In the genomic region with DNA sequence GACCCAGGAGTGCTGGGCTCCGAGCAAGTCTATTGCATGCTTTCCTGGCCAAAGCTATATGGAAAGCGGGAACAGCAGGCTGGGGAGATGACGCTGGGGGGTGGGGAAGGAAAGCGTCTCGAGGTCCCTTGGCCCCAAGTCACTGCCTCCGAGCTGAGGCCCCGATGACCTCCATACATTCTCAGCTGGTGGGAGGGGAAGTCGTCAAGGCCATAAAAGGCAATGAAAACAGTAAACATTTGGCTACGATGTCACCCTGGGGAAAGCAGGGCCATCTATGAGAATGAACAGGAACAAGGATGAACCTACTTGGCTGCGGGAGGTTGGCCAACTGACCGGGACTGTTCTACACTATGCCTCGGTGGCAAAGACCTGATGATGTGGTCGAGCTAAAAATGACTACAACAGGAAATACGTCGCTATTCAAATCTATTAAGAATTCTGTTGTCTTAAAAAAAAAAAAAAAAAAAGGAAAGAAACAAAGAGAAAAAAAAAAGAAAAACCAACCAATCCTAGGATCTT, we compare ENCODE assay signal across 28 cellular contexts.
"Had no signal": no experiment of that assay in that cellular context is flagged by ENCODE, and none has a peak within 500 bp of the region (broad histone marks: within the 10 kb centered on the region; RNA-seq: fewer than 3 reads in every experiment).

No MANE protein-coding gene starts in this region.

- H3K27me3 Mint-ChIP-seq: activated CD8-positive, alpha-beta T cell treated with anti-CD3 and anti-CD28 coated beads for 36 hours; activated naive CD8-positive, alpha-beta T cell treated with anti-CD3 and anti-CD28 coated beads, Interleukin-2, amount 10 ng/mL, durations not matched to agents 7 days and 5 days; naive thymus-derived CD4-positive, alpha-beta T cell; stimulated activated naive CD8-positive, alpha-beta T cell treated with anti-CD3 and anti-CD28 coated beads, Interleukin-15, Interleukin-2, amounts not matched to agents 100 ng/mL and 50 ng/mL, for 24 hours; T-cell had no signal

- H3K4me1 ChIP-seq: foreskin keratinocyte had no signal

- H3K9me3 ChIP-seq: body of pancreas, esophagus squamous epithelium, left lung, SK-N-SH, transverse colon, uterus had no signal

- H3K9me2 ChIP-seq: SK-N-SH had no signal

- H3K36me3 ChIP-seq: transverse colon, uterus had no signal

- H3K4me3 ChIP-seq: body of pancreas, esophagus squamous epithelium, left lung, transverse colon, uterus had no signal

- H3K4me2 ChIP-seq: SK-N-SH had no signal

- DNase-seq: activated CD4-positive, alpha-beta T cell treated with anti-CD3 and anti-CD28 coated beads for 48 hours; activated CD4-positive, CD25-positive, alpha-beta regulatory T cell; activated CD8-positive, alpha-beta T cell treated with anti-CD3 and anti-CD28 coated beads for 36 hours; activated naive CD4-positive, alpha-beta T cell treated with Interleukin-2 at 50 U/mL for 16 hours; activated naive CD8-positive, alpha-beta T cell treated with anti-CD3 and anti-CD28 coated beads, Interleukin-2, amount 10 ng/mL, durations not matched to agents 7 days and 5 days; activated T-cell treated with anti-CD3 and anti-CD28 coated beads, Interleukin-2, amount 50 U/mL, for 1 hour; body of pancreas; caudate nucleus; cortex of kidney; effector memory CD4-positive, alpha-beta T cell; esophagus squamous epithelium; foreskin keratinocyte; glutamatergic neuron; hippocampal formation; left lung; mammary epithelial cell; naive thymus-derived CD4-positive, alpha-beta T cell; retina; SK-N-SH; stimulated activated CD4-positive, alpha-beta T cell treated with anti-CD3 and anti-CD28 coated beads, Interleukin-12 subunit alpha, Interleukin-12 subunit beta, amount 100 ng/mL, for 4 hours; stimulated activated CD4-positive, alpha-beta T cell treated with anti-CD3 and anti-CD28 coated beads, Interleukin-1b, Interleukin-23, amount 100 ng/mL, for 48 hours; stimulated activated CD8-positive, alpha-beta memory T cell treated with anti-CD3 and anti-CD28 coated beads, Interleukin-4, amount 100 ng/mL, for 48 hours; T-cell; T-helper 9 cell; transverse colon; uterus had no signal

- H3K27ac Mint-ChIP-seq: activated CD8-positive, alpha-beta T cell treated with anti-CD3 and anti-CD28 coated beads for 36 hours; activated naive CD8-positive, alpha-beta T cell treated with anti-CD3 and anti-CD28 coated beads, Interleukin-2, amount 10 ng/mL, durations not matched to agents 7 days and 5 days; activated T-helper 2 cell treated with anti-CD3 and anti-CD28 coated beads, Interferon-gamma antibody, Interleukin-2, Interleukin-4, amounts not matched to agents 10 μg/mL and 5 μg/mL and 100 μg/mL, durations not matched to agents 14 hours and 24 hours and 36 hours; naive thymus-derived CD4-positive, alpha-beta T cell; stimulated activated naive CD8-positive, alpha-beta T cell treated with anti-CD3 and anti-CD28 coated beads, Interleukin-15, Interleukin-2, amounts not matched to agents 100 ng/mL and 50 ng/mL, for 24 hours; T-cell had no signal

- H3K27ac ChIP-seq: body of pancreas, esophagus squamous epithelium, foreskin keratinocyte, left lung, uterus had no signal

- H3K4me3 Mint-ChIP-seq: activated CD8-positive, alpha-beta T cell treated with anti-CD3 and anti-CD28 coated beads for 36 hours; activated naive CD8-positive, alpha-beta T cell treated with anti-CD3 and anti-CD28 coated beads, Interleukin-2, amount 10 ng/mL, durations not matched to agents 7 days and 5 days; naive thymus-derived CD4-positive, alpha-beta T cell; stimulated activated naive CD8-positive, alpha-beta T cell treated with anti-CD3 and anti-CD28 coated beads, Interleukin-15, Interleukin-2, amounts not matched to agents 100 ng/mL and 50 ng/mL, for 24 hours; T-cell had no signal

- H3K9me3 Mint-ChIP-seq: activated CD8-positive, alpha-beta T cell treated with anti-CD3 and anti-CD28 coated beads for 36 hours; activated naive CD8-positive, alpha-beta T cell treated with anti-CD3 and anti-CD28 coated beads, Interleukin-2, amount 10 ng/mL, durations not matched to agents 7 days and 5 days; activated T-helper 2 cell treated with anti-CD3 and anti-CD28 coated beads, Interferon-gamma antibody, Interleukin-2, Interleukin-4, amounts not matched to agents 10 μg/mL and 5 μg/mL and 100 μg/mL, durations not matched to agents 14 hours and 24 hours and 36 hours; stimulated activated naive CD8-positive, alpha-beta T cell treated with anti-CD3 and anti-CD28 coated beads, Interleukin-15, Interleukin-2, amounts not matched to agents 100 ng/mL and 50 ng/mL, for 24 hours; T-cell had no signal
